In the genomic region with DNA sequence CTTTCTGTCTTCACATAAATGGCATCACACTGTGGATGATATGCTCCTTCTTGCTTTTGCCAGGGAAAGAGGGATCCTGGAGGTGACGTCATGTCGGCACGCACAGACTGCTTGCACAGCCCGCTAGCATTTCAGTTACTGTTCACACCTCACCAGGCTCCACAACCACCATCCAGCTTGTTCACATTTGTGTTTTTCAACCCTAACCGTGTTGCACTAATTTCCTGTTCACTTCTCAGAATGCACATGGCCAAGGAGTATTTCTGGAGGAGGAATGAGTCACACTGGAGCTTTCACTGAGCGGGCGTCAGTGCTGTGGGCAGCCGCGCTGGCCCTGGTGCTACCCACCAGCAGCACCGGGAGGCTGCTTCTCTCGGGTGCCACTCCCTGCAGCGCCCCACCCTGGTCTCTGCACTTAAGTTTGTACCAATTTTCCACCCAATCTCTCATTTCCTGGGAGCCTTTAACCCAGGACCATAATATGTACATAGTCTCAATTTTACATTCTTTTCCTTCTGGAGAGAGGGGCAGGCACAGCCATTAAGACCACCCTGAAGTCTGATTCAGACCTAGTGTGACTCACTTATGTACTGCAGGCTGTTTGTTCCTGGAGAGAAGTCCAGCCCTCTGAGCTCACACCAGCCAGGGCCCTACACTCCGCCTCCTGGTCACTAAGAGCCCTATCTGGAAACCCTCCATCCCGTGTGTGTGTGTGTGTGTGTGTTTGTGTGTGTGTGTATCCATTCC, we compare ENCODE assay signal across 8 cellular contexts.
DNase-seq lines count a peak whose midpoint lies in the region; ATAC-seq and TF ChIP-seq lines count a peak whose summit lies in the region.

No MANE protein-coding gene starts in this region.

- H3K79me2 ChIP-seq in MM.1S (ENCODE audit: low read length) = no peaks in the 10 kb centered on the region

- no peaks in the 10 kb centered on the region for H3K9me2 ChIP-seq in MM.1S (replicated peaks; ENCODE audit: insufficient read depth, low read length)

- peak; percentile 25 for ATAC-seq in GM21786 (IDR thresholded peaks at IDR 0.05; ENCODE audit: unreplicated experiment)

- TF ChIP-seq CTCF in BJ (IDR thresholded peaks at IDR 0.05; ENCODE audit: insufficient read depth, low read depth, low read length) (0 out of 2 replicates have a peak, but pooled peaks have one; percentile 16), fibroblast of the aortic adventitia (IDR thresholded peaks at IDR 0.05; ENCODE audit: insufficient read depth, low read length) (peak; percentile 28), progenitor cell of endocrine pancreas (IDR thresholded peaks at IDR 0.05; ENCODE audit: unreplicated experiment) (no peak), MM.1S (IDR thresholded peaks at IDR 0.05; ENCODE audit: low read length) (no peak)

- H3K27me3 ChIP-seq in BJ (ENCODE audit: control insufficient read depth, insufficient read depth, low read length) (no peaks in the 10 kb centered on the region), MM.1S (replicated peaks; ENCODE audit: insufficient read depth, low read length) (no peaks in the 10 kb centered on the region)

- H3K36me3 Mint-ChIP-seq in activated T-cell treated with anti-CD3 and anti-CD28 coated beads, Interleukin-2, amount 50 U/mL, for 24 hours (ENCODE audit: low read depth) = peaks cover 85% of the 10 kb centered on the region
- H3K36me3 Mint-ChIP-seq in progenitor cell of endocrine pancreas (ENCODE audit: insufficient read depth) = peaks cover 18% of the 10 kb centered on the region

- H3K9ac ChIP-seq in MM.1S (ENCODE audit: low read length) = no peak overlapping the region

- H3K9me3 Mint-ChIP-seq in activated T-cell treated with anti-CD3 and anti-CD28 coated beads, Interleukin-2, amount 50 U/mL, for 24 hours = peaks cover 2% of the 10 kb centered on the region
- H3K9me3 Mint-ChIP-seq in progenitor cell of endocrine pancreas (ENCODE audit: low read depth) = no peaks in the 10 kb centered on the region

- H3K9me3 ChIP-seq in MM.1S (replicated peaks; ENCODE audit: insufficient read depth, low read length) = no peaks in the 10 kb centered on the region

- H3K4me3 ChIP-seq in BJ (ENCODE audit: low read depth, low read length) (no peak overlapping the region), fibroblast of the aortic adventitia (ENCODE audit: low read depth, low read length) (no peak overlapping the region), MM.1S (ENCODE audit: low read length) (no peak overlapping the region)

- peaks cover 9% of the 10 kb centered on the region for H3F3A ChIP-seq in MM.1S (ENCODE audit: insufficient read depth, low read length)

- H4K20me1 ChIP-seq in MM.1S (ENCODE audit: insufficient read depth, low read length) = no peaks in the 10 kb centered on the region

- peaks cover 33% of the 10 kb centered on the region for H3K4me1 ChIP-seq in MM.1S (ENCODE audit: low read length)

- peaks cover 100% of the 10 kb centered on the region for H3K4me1 Mint-ChIP-seq in activated T-cell treated with anti-CD3 and anti-CD28 coated beads, Interleukin-2, amount 50 U/mL, for 24 hours (ENCODE audit: low read depth)
- peaks cover 19% of the 10 kb centered on the region for H3K4me1 Mint-ChIP-seq in progenitor cell of endocrine pancreas (ENCODE audit: low read depth)

- peak overlapping the region; percentile 60 for H3K4me3 Mint-ChIP-seq in activated T-cell treated with anti-CD3 and anti-CD28 coated beads, Interleukin-2, amount 50 U/mL, for 24 hours
- no peak overlapping the region for H3K4me3 Mint-ChIP-seq in progenitor cell of endocrine pancreas (ENCODE audit: low read depth)

- CTCF ChIA-PET in BJ (lab: Yijun Ruan, JAX) = interaction anchor here (0.8 to 6.7 kb wide), 10 partner anchors 13 to 144 kb away, joined by 3 to 21 read pairs (median 4); no protein-coding TSS in a partner anchor

- no peaks in the 10 kb centered on the region for H3K27me3 Mint-ChIP-seq in activated T-cell treated with anti-CD3 and anti-CD28 coated beads, Interleukin-2, amount 50 U/mL, for 24 hours
- no peaks in the 10 kb centered on the region for H3K27me3 Mint-ChIP-seq in progenitor cell of endocrine pancreas

- no peaks in the 10 kb centered on the region for H3K36me3 ChIP-seq in BJ (ENCODE audit: control insufficient read depth, insufficient read depth, low read length)
- no peaks in the 10 kb centered on the region for H3K36me3 ChIP-seq in MM.1S (replicated peaks; ENCODE audit: insufficient read depth, low read length)

- peak; percentile 49 for DNase-seq in BJ (ENCODE audit: low read depth)
- peak; percentile 44 for DNase-seq in NOMO-1 treated with dmso at 0.1 percent for 144 hours (lab: John Stamatoyannopoulos, UW; ENCODE audit: unreplicated experiment)
- peak; percentile 79 for DNase-seq in activated T-cell treated with anti-CD3 and anti-CD28 coated beads, Interleukin-2, amount 50 U/mL, for 24 hours
- DNase-seq in fibroblast of the aortic adventitia (ENCODE audit: low read depth) = peak; percentile 92
- no peak for DNase-seq in progenitor cell of endocrine pancreas (ENCODE audit: low spot score, unreplicated experiment)
- no peak for DNase-seq in MM.1S
- no peak for DNase-seq in NCI-H446 treated with DMSO at 0.1 percent for 48 hours (lab: John Stamatoyannopoulos, UW)

- POLR2A ChIA-PET in BJ (lab: Charles Lee) = no interaction called here

- no peak overlapping the region for H2AFZ ChIP-seq in MM.1S (ENCODE audit: low read length)

- H3K4me2 ChIP-seq in MM.1S (ENCODE audit: low read depth, low read length) = no peak overlapping the region

- H3K27ac Mint-ChIP-seq in activated T-cell treated with anti-CD3 and anti-CD28 coated beads, Interleukin-2, amount 50 U/mL, for 24 hours = peak overlapping the region; percentile 97
- H3K27ac Mint-ChIP-seq in progenitor cell of endocrine pancreas = peak overlapping the region; percentile 94

- H3K27ac ChIP-seq in MM.1S (ENCODE audit: low read length) = no peak overlapping the region

Comparison
In these comparisons a context has a peak if more than half of its experiments do, and no peak if none do; other contexts are left out.
1. DNase-seq: peak in BJ (single experiment), NOMO-1 treated with dmso at 0.1 percent for 144 hours (single experiment), activated T-cell treated with anti-CD3 and anti-CD28 coated beads, Interleukin-2, amount 50 U/mL, for 24 hours (single experiment) and fibroblast of the aortic adventitia (single experiment); none in progenitor cell of endocrine pancreas (single experiment), MM.1S (single experiment) and NCI-H446 treated with DMSO at 0.1 percent for 48 hours (single experiment).
2. CTCF ChIP-seq: peak in BJ (single experiment) and fibroblast of the aortic adventitia (single experiment); none in progenitor cell of endocrine pancreas (single experiment) and MM.1S (single experiment).